In the genomic region with DNA sequence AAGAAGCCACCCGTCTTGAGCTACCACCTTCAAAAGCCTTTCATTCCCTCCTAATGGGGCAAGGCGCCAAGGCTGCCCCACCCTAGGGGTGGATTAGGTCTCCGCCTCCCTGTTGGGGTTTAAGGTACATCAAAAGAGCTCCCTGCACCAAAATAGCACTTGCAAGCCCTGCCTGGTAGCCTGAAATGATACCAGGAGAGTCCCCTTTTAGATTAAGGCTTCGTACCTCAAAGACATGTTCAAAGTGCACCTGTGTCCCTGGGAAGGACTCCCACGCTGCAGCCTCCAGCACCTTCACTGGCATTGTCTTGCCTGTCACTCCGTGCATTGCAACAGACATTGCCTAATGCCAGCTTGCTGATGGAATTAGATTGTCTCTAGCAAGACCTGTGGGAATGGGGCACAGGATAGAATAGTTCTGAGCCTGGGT, we compare ENCODE assay signal across 19 cellular contexts. TPM values are rescaled to one million over a fixed set of nuclear protein-coding genes. Genes with fewer than 3 reads are reported as not detected.
A peak's percentile ranks its signal among the peaks of the same experiment; 100 is the strongest.
DNase-seq lines count a peak whose midpoint lies in the region; ATAC-seq and TF ChIP-seq lines count a peak whose summit lies in the region.
"Had no signal": no experiment of that assay in that cellular context is flagged by ENCODE, and none has a peak within 500 bp of the region (broad histone marks: within the 10 kb centered on the region; RNA-seq: fewer than 3 reads in every experiment).

No MANE protein-coding gene starts in this region.

- CTCF ChIA-PET in activated naive CD4-positive, alpha-beta T cell treated with anti-CD3 and anti-CD28 coated beads for 36 hours (lab: Charles Lee) = interaction anchor here (0.5 to 2.2 kb wide), 4 partner anchors 11 to 104 kb away, joined by 3 to 6 read pairs (median 4); partner anchors contain the start of gene CDKN1A
- CTCF ChIA-PET in RWPE1 (lab: Yijun Ruan, JAX) = interaction anchor here (0.8 kb wide), 1 partner anchor 38 kb away, joined by 3 read pairs; no protein-coding TSS in a partner anchor

- 36 to 60% (median 50%) methylated on average over 6 of the region's 6 CpGs for WGBS in stomach, 5 donors

- no peak overlapping the region for H3K4me3 ChIP-seq in stomach
- H3K4me3 ChIP-seq: gastrocnemius medialis, SK-N-MC had no signal

- H3K27ac Mint-ChIP-seq in activated naive CD4-positive, alpha-beta T cell treated with anti-CD3 and anti-CD28 coated beads for 36 hours = no peak overlapping the region
- H3K27ac Mint-ChIP-seq: stimulated activated effector memory CD8-positive, alpha-beta T cell treated with anti-CD3 and anti-CD28 coated beads, Interleukin-12 subunit alpha, Interleukin-12 subunit beta, amount 100 ng/mL, for 72 hours had no signal

- TF ChIP-seq EP300 in stomach (IDR thresholded peaks at IDR 0.05) = no peak

- peaks cover 20% of the 10 kb centered on the region for H3K4me1 Mint-ChIP-seq in activated naive CD4-positive, alpha-beta T cell treated with anti-CD3 and anti-CD28 coated beads for 36 hours (ENCODE audit: low read depth)
- H3K4me1 Mint-ChIP-seq: stimulated activated effector memory CD8-positive, alpha-beta T cell treated with anti-CD3 and anti-CD28 coated beads, Interleukin-12 subunit alpha, Interleukin-12 subunit beta, amount 100 ng/mL, for 72 hours had no signal

- POLR2A ChIA-PET in RWPE1 (lab: Yijun Ruan, JAX; ENCODE audit: low non-redundant PET) = no interaction called here

- ATAC-seq in esophagus mucosa (peak; percentile 44), HG02840 (IDR thresholded peaks at IDR 0.05; ENCODE audit: low FRiP score, unreplicated experiment) (no peak), HG03442 (IDR thresholded peaks at IDR 0.05; ENCODE audit: unreplicated experiment) (no peak)
- ATAC-seq: stimulated activated effector memory CD8-positive, alpha-beta T cell treated with anti-CD3 and anti-CD28 coated beads, Interleukin-12 subunit alpha, Interleukin-12 subunit beta, amount 100 ng/mL, for 72 hours had no signal

- peaks cover 13% of the 10 kb centered on the region for H3K27me3 Mint-ChIP-seq in activated naive CD4-positive, alpha-beta T cell treated with anti-CD3 and anti-CD28 coated beads for 36 hours (ENCODE audit: low read depth)

- intact Hi-C loops in activated naive CD4-positive, alpha-beta T cell treated with anti-CD3 and anti-CD28 coated beads for 36 hours (cut with micrococcal nuclease) = no loop called here
- intact Hi-C loops in stomach (cut with DNase I; ENCODE audit: low total_unique reads) = no loop called here

- no peaks in the 10 kb centered on the region for H3K36me3 Mint-ChIP-seq in activated naive CD4-positive, alpha-beta T cell treated with anti-CD3 and anti-CD28 coated beads for 36 hours (ENCODE audit: low read depth)
- H3K36me3 Mint-ChIP-seq: stimulated activated effector memory CD8-positive, alpha-beta T cell treated with anti-CD3 and anti-CD28 coated beads, Interleukin-12 subunit alpha, Interleukin-12 subunit beta, amount 100 ng/mL, for 72 hours had no signal

- no peak overlapping the region for H3K4me3 Mint-ChIP-seq in activated naive CD4-positive, alpha-beta T cell treated with anti-CD3 and anti-CD28 coated beads for 36 hours
- H3K4me3 Mint-ChIP-seq: activated T-cell treated with anti-CD3 and anti-CD28 coated beads, Interleukin-2, amount 50 U/mL, for 4 hours; stimulated activated effector memory CD8-positive, alpha-beta T cell treated with anti-CD3 and anti-CD28 coated beads, Interleukin-12 subunit alpha, Interleukin-12 subunit beta, amount 100 ng/mL, for 72 hours had no signal

- H3K9me3 Mint-ChIP-seq in activated naive CD4-positive, alpha-beta T cell treated with anti-CD3 and anti-CD28 coated beads for 36 hours = no peaks in the 10 kb centered on the region
- H3K9me3 Mint-ChIP-seq: activated T-cell treated with anti-CD3 and anti-CD28 coated beads, Interleukin-2, amount 50 U/mL, for 4 hours; stimulated activated effector memory CD8-positive, alpha-beta T cell treated with anti-CD3 and anti-CD28 coated beads, Interleukin-12 subunit alpha, Interleukin-12 subunit beta, amount 100 ng/mL, for 72 hours had no signal

- peak; percentile 15 for DNase-seq in activated naive CD4-positive, alpha-beta T cell treated with anti-CD3 and anti-CD28 coated beads for 36 hours
- DNase-seq in activated naive CD4-positive, alpha-beta T cell treated with Interleukin-2 at 50 U/mL for 16 hours = no peak
- DNase-seq in RWPE1 (ENCODE audit: low spot score) = no peak
- peak; percentile 52 for DNase-seq in stomach
- no peak for DNase-seq in NCI-H748 treated with DMSO at 0.1 percent for 48 hours (lab: John Stamatoyannopoulos, UW)
- DNase-seq: activated CD4-positive, CD25-positive, alpha-beta regulatory T cell; activated T-cell treated with anti-CD3 and anti-CD28 coated beads, Interleukin-2, amount 50 U/mL, for 4 hours; EL; kidney; NCI-H1694; NCI-H774; retina; stimulated activated CD4-positive, alpha-beta T cell treated with anti-CD3 and anti-CD28 coated beads, Interleukin-4, amount 100 ng/mL, for 1 hour had no signal

- H3K27me3 ChIP-seq in stomach = peaks cover 0 to 12% (median 0%) of the 10 kb centered on the region in 3 donors

- H3K9me3 ChIP-seq in stomach = no peaks in the 10 kb centered on the region
- H3K9me3 ChIP-seq: gastrocnemius medialis had no signal

- TF ChIP-seq CTCF in RWPE1 (conservative IDR thresholded peaks at IDR 0.05; ENCODE audit: low read depth) (no peak), stomach (IDR thresholded peaks at IDR 0.05) (no peak)

- no peaks in the 10 kb centered on the region for H3K36me3 ChIP-seq in stomach
- H3K36me3 ChIP-seq: gastrocnemius medialis had no signal

- no peak for TF ChIP-seq POLR2A in stomach (IDR thresholded peaks at IDR 0.05)

- peaks cover 9 to 41% (median 30%) of the 10 kb centered on the region in 4 donors for H3K4me1 ChIP-seq in stomach

- H3K27ac ChIP-seq in RWPE1 (peak overlapping the region; percentile 61), stomach (no peak overlapping the region)
- H3K27ac ChIP-seq: SK-N-MC had no signal

RNA-seq across cellular contexts. Expression of gene CDKN1A, which starts 15.7 kb away (rescaled TPM):
- total RNA-seq in activated naive CD4-positive, alpha-beta T cell treated with anti-CD3 and anti-CD28 coated beads for 36 hours = 10 to 100 TPM; 90.1 to 92.3 TPM
- total RNA-seq in esophagus mucosa = 145 TPM
- 100 to 1,000 TPM in 1 of 5 donors, 10 to 100 TPM in 4; 41.4 to 116 (median 47.3) TPM for total RNA-seq in stomach
- 100 to 1,000 TPM in 1 of 3 donors, 10 to 100 TPM in 2; 36.5 to 118 (median 75.5) TPM for polyA plus RNA-seq in stomach

RNA-seq across cellular contexts. Expression of gene RAB44, which starts 34.8 kb away (rescaled TPM):
- total RNA-seq in activated naive CD4-positive, alpha-beta T cell treated with anti-CD3 and anti-CD28 coated beads for 36 hours = under 1 TPM in 1 of 2 experiments, not detected in 1; 0.05 TPM
- total RNA-seq in esophagus mucosa = 0.36 TPM
- total RNA-seq in stomach = 1 to 10 TPM in 1 of 5 donors, under 1 TPM in 1, not detected in 3; 0.37 to 2.5 TPM
- polyA plus RNA-seq in stomach = under 1 TPM; 0.15 to 0.23 (median 0.19) TPM

Comparison
In these comparisons a context has a peak if more than half of its experiments do, and no peak if none do; other contexts are left out.
1. DNase-seq: peak in activated naive CD4-positive, alpha-beta T cell treated with anti-CD3 and anti-CD28 coated beads for 36 hours (single experiment) and stomach (single experiment); none in activated naive CD4-positive, alpha-beta T cell treated with Interleukin-2 at 50 U/mL for 16 hours (single experiment), RWPE1 (single experiment) and NCI-H748 treated with DMSO at 0.1 percent for 48 hours (single experiment).